Comparison of ENCODE assay signal across 11 cellular contexts in genomic region chr14:53509227-53509822, GRCh38.
DNase-seq lines count a peak whose midpoint lies in the region; ATAC-seq, FAIRE-seq and TF ChIP-seq lines count a peak whose summit lies in the region.
"Had no signal": no experiment of that assay in that cellular context is flagged by ENCODE, and none has a peak within 500 bp of the region (broad histone marks: within the 10 kb centered on the region; RNA-seq: fewer than 3 reads in every experiment).

No MANE protein-coding gene starts in this region.

- TF ChIP-seq CTCF in AG09319 (IDR thresholded peaks at IDR 0.05; ENCODE audit: low read depth, low read length): no peak
- no peak for TF ChIP-seq CTCF in RWPE1 (conservative IDR thresholded peaks at IDR 0.05; ENCODE audit: low read depth)
- no peak for TF ChIP-seq CTCF in glutamatergic neuron (IDR thresholded peaks at IDR 0.05; ENCODE audit: partially characterized antibody, unreplicated experiment)
- no peak for TF ChIP-seq CTCF in pancreas (IDR thresholded peaks at IDR 0.05)
- TF ChIP-seq CTCF in OCI-LY7 (conservative IDR thresholded peaks at IDR 0.05; ENCODE audit: low read length): no peak

- BruUV-seq in OCI-LY7 (replicated peaks; lab: Mats Ljungman, UMichigan): no TSS peak

- H2AFZ ChIP-seq in OCI-LY7 (ENCODE audit: low read length): no peak overlapping the region

- H3K9me2 ChIP-seq in OCI-LY7 (ENCODE audit: insufficient read depth, low read length): no peaks in the 10 kb centered on the region

- H3K4me3 Mint-ChIP-seq in glutamatergic neuron (ENCODE audit: unreplicated experiment): no peak overlapping the region
- H3K4me3 Mint-ChIP-seq in stimulated activated naive B cell treated with anti-CD40 and anti-IgM and Interleukin-4, amounts not matched to agents 10 μg/mL and 1 μg/mL and 100 μg/mL, for 72 hours: no peak overlapping the region
- H3K4me3 Mint-ChIP-seq in stimulated activated effector memory CD8-positive, alpha-beta T cell treated with anti-CD3 and anti-CD28 coated beads, Interleukin-12 subunit alpha, Interleukin-12 subunit beta, amount 100 ng/mL, for 72 hours: no peak overlapping the region

- H4K20me1 ChIP-seq in OCI-LY7 (ENCODE audit: insufficient read depth, low read length): no peaks in the 10 kb centered on the region

- no peaks in the 10 kb centered on the region for H3K36me3 Mint-ChIP-seq in glutamatergic neuron (ENCODE audit: unreplicated experiment)
- no peaks in the 10 kb centered on the region for H3K36me3 Mint-ChIP-seq in stimulated activated naive B cell treated with anti-CD40 and anti-IgM and Interleukin-4, amounts not matched to agents 10 μg/mL and 1 μg/mL and 100 μg/mL, for 72 hours
- no peaks in the 10 kb centered on the region for H3K36me3 Mint-ChIP-seq in stimulated activated effector memory CD8-positive, alpha-beta T cell treated with anti-CD3 and anti-CD28 coated beads, Interleukin-12 subunit alpha, Interleukin-12 subunit beta, amount 100 ng/mL, for 72 hours

- CTCF ChIA-PET in RWPE1 (lab: Yijun Ruan, JAX) (interaction anchor here (0.7 kb wide), 1 partner anchor 23 kb away, joined by 3 read pairs; no protein-coding TSS in a partner anchor), OCI-LY7 (lab: Charles Lee; ENCODE audit: unreplicated experiment) (no interaction called here)

- DNase-seq in AG09319 (ENCODE audit: extremely low read depth, low read depth) (peak; percentile 59), RWPE1 (ENCODE audit: low spot score) (peak; percentile 56), glutamatergic neuron (peak; percentile 33), pancreas (peak in 2 of 6 donors; percentile 6 to 20), OCI-LY7 (ENCODE audit: low spot score) (no peak)
- no peak for DNase-seq in stimulated activated naive B cell treated with anti-CD40 and anti-IgM and Interleukin-4, amounts not matched to agents 10 μg/mL and 1 μg/mL and 100 μg/mL, for 72 hours
- DNase-seq in stimulated activated effector memory CD8-positive, alpha-beta T cell treated with anti-CD3 and anti-CD28 coated beads, Interleukin-12 subunit alpha, Interleukin-12 subunit beta, amount 100 ng/mL, for 72 hours (ENCODE audit: low spot score in 2 of 2): no peak
- DNase-seq: effector CD8-positive, alpha-beta T cell; H7; NCI-H526 had no signal

- H3K27me3 ChIP-seq in pancreas: no peaks in the 10 kb centered on the region

- no peaks in the 10 kb centered on the region for H3K9me3 ChIP-seq in pancreas
- H3K9me3 ChIP-seq in OCI-LY7 (ENCODE audit: low read length): no peaks in the 10 kb centered on the region

- intact Hi-C loops in pancreas (cut with DNase I): no loop called here
- intact Hi-C loops in OCI-LY7 (cut with micrococcal nuclease; ENCODE audit: unreplicated experiment): no loop called here

- 65 to 72% methylated on average over 7 of the region's 7 CpGs for WGBS in pancreas, 2 donors

- ATAC-seq in pancreas (peak in 3 of 4 donors; percentile 59 to 80 (median 67)), GM18873 (IDR thresholded peaks at IDR 0.05; ENCODE audit: low FRiP score, unreplicated experiment) (no peak)
- ATAC-seq in stimulated activated naive B cell treated with anti-CD40 and anti-IgM and Interleukin-4, amounts not matched to agents 10 μg/mL and 1 μg/mL and 100 μg/mL, for 72 hours (replicated peaks): no peak
- no peak for ATAC-seq in stimulated activated effector memory CD8-positive, alpha-beta T cell treated with anti-CD3 and anti-CD28 coated beads, Interleukin-12 subunit alpha, Interleukin-12 subunit beta, amount 100 ng/mL, for 72 hours

- H3K27ac Mint-ChIP-seq in glutamatergic neuron (ENCODE audit: unreplicated experiment): peak overlapping the region; percentile 85
- H3K27ac Mint-ChIP-seq in stimulated activated naive B cell treated with anti-CD40 and anti-IgM and Interleukin-4, amounts not matched to agents 10 μg/mL and 1 μg/mL and 100 μg/mL, for 72 hours: no peak overlapping the region
- H3K27ac Mint-ChIP-seq in stimulated activated effector memory CD8-positive, alpha-beta T cell treated with anti-CD3 and anti-CD28 coated beads, Interleukin-12 subunit alpha, Interleukin-12 subunit beta, amount 100 ng/mL, for 72 hours: no peak overlapping the region

- H3K4me3 ChIP-seq in pancreas (no peak overlapping the region), OCI-LY7 (ENCODE audit: low read depth, low read length, poor library complexity, severe bottlenecking) (no peak overlapping the region)

- peaks cover 6% of the 10 kb centered on the region for H3K9me3 Mint-ChIP-seq in glutamatergic neuron (ENCODE audit: unreplicated experiment)
- peaks cover 9 to 12% of the 10 kb centered on the region in 2 donors for H3K9me3 Mint-ChIP-seq in stimulated activated naive B cell treated with anti-CD40 and anti-IgM and Interleukin-4, amounts not matched to agents 10 μg/mL and 1 μg/mL and 100 μg/mL, for 72 hours
- H3K9me3 Mint-ChIP-seq in stimulated activated effector memory CD8-positive, alpha-beta T cell treated with anti-CD3 and anti-CD28 coated beads, Interleukin-12 subunit alpha, Interleukin-12 subunit beta, amount 100 ng/mL, for 72 hours: peaks cover 19% of the 10 kb centered on the region

- peaks cover 4% of the 10 kb centered on the region for H3K27me3 Mint-ChIP-seq in glutamatergic neuron (ENCODE audit: unreplicated experiment)
- H3K27me3 Mint-ChIP-seq in stimulated activated naive B cell treated with anti-CD40 and anti-IgM and Interleukin-4, amounts not matched to agents 10 μg/mL and 1 μg/mL and 100 μg/mL, for 72 hours: no peaks in the 10 kb centered on the region

- no peak overlapping the region for H3K4me2 ChIP-seq in OCI-LY7 (ENCODE audit: low read length)

- FAIRE-seq in pancreas (lab: Jason Lieb, UNC): no peak

- H3K27ac ChIP-seq in RWPE1 (peak overlapping the region; percentile 99), pancreas (no peak overlapping the region), OCI-LY7 (ENCODE audit: low read depth, low read length, poor library complexity, severe bottlenecking) (no peak overlapping the region)

- no peaks in the 10 kb centered on the region for H3K4me1 ChIP-seq in pancreas
- no peaks in the 10 kb centered on the region for H3K4me1 ChIP-seq in OCI-LY7 (ENCODE audit: insufficient read depth, low read length, poor library complexity, severe bottlenecking)

- POLR2A ChIA-PET in RWPE1 (lab: Yijun Ruan, JAX; ENCODE audit: low non-redundant PET) (no interaction called here), OCI-LY7 (lab: Charles Lee) (no interaction called here)

- no peaks in the 10 kb centered on the region for H3K79me2 ChIP-seq in OCI-LY7 (ENCODE audit: insufficient read depth, low read depth, low read length)

- H3K36me3 ChIP-seq in pancreas (no peaks in the 10 kb centered on the region), OCI-LY7 (ENCODE audit: insufficient read depth, low read length) (no peaks in the 10 kb centered on the region)

- H3K4me1 Mint-ChIP-seq in glutamatergic neuron (ENCODE audit: low read depth, unreplicated experiment): peaks cover 10% of the 10 kb centered on the region
- no peaks in the 10 kb centered on the region for H3K4me1 Mint-ChIP-seq in stimulated activated naive B cell treated with anti-CD40 and anti-IgM and Interleukin-4, amounts not matched to agents 10 μg/mL and 1 μg/mL and 100 μg/mL, for 72 hours
- H3K4me1 Mint-ChIP-seq in stimulated activated effector memory CD8-positive, alpha-beta T cell treated with anti-CD3 and anti-CD28 coated beads, Interleukin-12 subunit alpha, Interleukin-12 subunit beta, amount 100 ng/mL, for 72 hours: no peaks in the 10 kb centered on the region

Comparison
In these comparisons a context has a peak if more than half of its experiments do, and no peak if none do; other contexts are left out.
1. DNase-seq: peak in AG09319 (single experiment), RWPE1 (single experiment) and glutamatergic neuron (single experiment); none in stimulated activated naive B cell treated with anti-CD40 and anti-IgM and Interleukin-4, amounts not matched to agents 10 μg/mL and 1 μg/mL and 100 μg/mL, for 72 hours (single experiment), OCI-LY7 (single experiment) and stimulated activated effector memory CD8-positive, alpha-beta T cell treated with anti-CD3 and anti-CD28 coated beads, Interleukin-12 subunit alpha, Interleukin-12 subunit beta, amount 100 ng/mL, for 72 hours (0 of 2).
2. ATAC-seq: peak in pancreas (3 of 4); none in stimulated activated naive B cell treated with anti-CD40 and anti-IgM and Interleukin-4, amounts not matched to agents 10 μg/mL and 1 μg/mL and 100 μg/mL, for 72 hours (0 of 2), stimulated activated effector memory CD8-positive, alpha-beta T cell treated with anti-CD3 and anti-CD28 coated beads, Interleukin-12 subunit alpha, Interleukin-12 subunit beta, amount 100 ng/mL, for 72 hours (single experiment) and GM18873 (single experiment).